8 cellular contexts compared by ENCODE assay signal in the genomic region with DNA sequence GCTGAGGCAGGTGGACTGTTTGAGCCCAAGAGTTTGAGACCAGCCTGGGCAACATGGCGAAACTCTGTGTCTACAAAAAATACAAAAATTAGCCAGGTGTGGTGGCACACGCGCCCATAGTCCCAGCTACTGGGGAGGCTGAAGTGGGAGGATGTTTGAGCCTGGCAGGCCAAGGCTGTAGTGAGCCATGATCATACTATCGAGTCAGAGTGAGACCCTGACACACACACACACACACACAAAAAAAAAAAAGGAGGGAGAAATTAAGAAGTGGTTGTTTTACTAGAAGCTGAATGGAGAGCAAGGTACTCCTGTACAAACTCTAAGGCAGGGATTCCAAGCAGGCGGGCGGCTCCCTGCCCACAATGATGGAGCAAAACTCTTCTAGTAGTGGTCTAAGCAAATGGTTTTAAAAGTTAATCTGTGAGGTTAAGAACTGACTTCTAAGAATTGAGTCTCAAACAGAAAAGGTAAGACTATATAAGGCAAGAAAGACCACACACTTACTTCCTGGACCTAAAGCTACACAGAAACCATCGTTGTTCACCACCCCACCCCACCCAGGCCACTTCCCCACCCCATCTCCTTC. TPM values are rescaled to one million over a fixed set of nuclear protein-coding genes. Genes with fewer than 3 reads are reported as not detected.
DNase-seq lines count a peak whose midpoint lies in the region; ATAC-seq and TF ChIP-seq lines count a peak whose summit lies in the region.

No MANE protein-coding gene starts in this region.

- intact Hi-C loops in left colon (cut with DNase I, micrococcal nuclease) = loop anchor here (2.0 to 10.0 kb wide), 2 partner anchors 113 to 115 kb away; no protein-coding TSS in a partner anchor
- intact Hi-C loops in posterior cingulate gyrus (cut with DNase I) = loop anchor here (5.0 kb wide), 1 partner anchor 71 kb away; no protein-coding TSS in a partner anchor

- no peaks in the 10 kb centered on the region for H3K9me3 Mint-ChIP-seq in IgD-negative memory B cell
- no peaks in the 10 kb centered on the region for H3K9me3 Mint-ChIP-seq in activated naive CD8-positive, alpha-beta T cell treated with anti-CD3 and anti-CD28 coated beads, Interleukin-2, amount 50 U/mL, for 24 hours

- no peak for DNase-seq in activated naive CD8-positive, alpha-beta T cell treated with anti-CD3 and anti-CD28 coated beads, Interleukin-2, amount 50 U/mL, for 24 hours
- peak; percentile 54 for DNase-seq in stimulated activated naive CD4-positive, alpha-beta T cell treated with Interleukin-2 at 50 U/mL for 16 hours (lab: John Stamatoyannopoulos, UW)
- DNase-seq in HEK293T (ENCODE audit: extremely low spot score) (no peak), hippocampal formation (lab: John Stamatoyannopoulos, UW) (no peak), left colon (no peak), posterior cingulate gyrus (no peak)

- CTCF ChIA-PET in HEK293T (lab: Yijun Ruan, JAX) = interaction anchor here (0.7 kb wide), 1 partner anchor 116 kb away, joined by 3 read pairs; no protein-coding TSS in a partner anchor

- ATAC-seq in GM19372 (IDR thresholded peaks at IDR 0.05; ENCODE audit: low read depth, unreplicated experiment) (peak; percentile 24), left colon (no peak)
- ATAC-seq in activated naive CD8-positive, alpha-beta T cell treated with anti-CD3 and anti-CD28 coated beads, Interleukin-2, amount 50 U/mL, for 24 hours = peak; percentile 41

- H3K36me3 Mint-ChIP-seq in IgD-negative memory B cell = peaks cover 4% of the 10 kb centered on the region
- H3K36me3 Mint-ChIP-seq in activated naive CD8-positive, alpha-beta T cell treated with anti-CD3 and anti-CD28 coated beads, Interleukin-2, amount 50 U/mL, for 24 hours (ENCODE audit: low read depth) = peaks cover 24% of the 10 kb centered on the region

- peaks cover 31 to 47% (median 43%) of the 10 kb centered on the region in 3 donors for H3K4me1 Mint-ChIP-seq in IgD-negative memory B cell
- peaks cover 81% of the 10 kb centered on the region for H3K4me1 Mint-ChIP-seq in activated naive CD8-positive, alpha-beta T cell treated with anti-CD3 and anti-CD28 coated beads, Interleukin-2, amount 50 U/mL, for 24 hours

- peak overlapping the region; percentile 89 to 99 (median 98) for H3K4me3 Mint-ChIP-seq in IgD-negative memory B cell
- peak overlapping the region; percentile 89 for H3K4me3 Mint-ChIP-seq in activated naive CD8-positive, alpha-beta T cell treated with anti-CD3 and anti-CD28 coated beads, Interleukin-2, amount 50 U/mL, for 24 hours

- peak overlapping the region; percentile 91 to 97 (median 95) for H3K27ac Mint-ChIP-seq in IgD-negative memory B cell
- H3K27ac Mint-ChIP-seq in activated naive CD8-positive, alpha-beta T cell treated with anti-CD3 and anti-CD28 coated beads, Interleukin-2, amount 50 U/mL, for 24 hours = peak overlapping the region; percentile 97

- POLR2A ChIA-PET in HEK293T (lab: Yijun Ruan, JAX) = no interaction called here

- no peaks in the 10 kb centered on the region for H3K27me3 Mint-ChIP-seq in IgD-negative memory B cell
- H3K27me3 Mint-ChIP-seq in activated naive CD8-positive, alpha-beta T cell treated with anti-CD3 and anti-CD28 coated beads, Interleukin-2, amount 50 U/mL, for 24 hours = no peaks in the 10 kb centered on the region

TF ChIP-seq in HEK293T, 16 proteins besides CTCF, POLR2A, EP300 and RAD21:
- no peak for TF ChIP-seq LEF1 (IDR thresholded peaks at IDR 0.05; ENCODE audit: borderline replicate concordance)
- TF ChIP-seq FOXA1 (IDR thresholded peaks at IDR 0.05) = no peak
- no peak for TF ChIP-seq FOXK2 (IDR thresholded peaks at IDR 0.05)
- no peak for TF ChIP-seq PKNOX1 (IDR thresholded peaks at IDR 0.05)
- TF ChIP-seq ELF4 (IDR thresholded peaks at IDR 0.05) = no peak
- no peak for TF ChIP-seq ZNF384 (IDR thresholded peaks at IDR 0.05)
- TF ChIP-seq ARNT (IDR thresholded peaks at IDR 0.05) = no peak
- TF ChIP-seq SUZ12 (IDR thresholded peaks at IDR 0.05) = no peak
- TF ChIP-seq SP1 (IDR thresholded peaks at IDR 0.05) = no peak
- no peak for TF ChIP-seq HDGF (IDR thresholded peaks at IDR 0.05; ENCODE audit: borderline replicate concordance)
- TF ChIP-seq L3MBTL2 (conservative IDR thresholded peaks at IDR 0.05) = no peak
- TF ChIP-seq BHLHE40 (IDR thresholded peaks at IDR 0.05; ENCODE audit: borderline replicate concordance) = no peak
- TF ChIP-seq CTBP1 (IDR thresholded peaks at IDR 0.05; ENCODE audit: borderline replicate concordance) = no peak
- no peak for TF ChIP-seq TARDBP (IDR thresholded peaks at IDR 0.05)

RNA-seq across cellular contexts. Expression of gene ANKRD44, which starts 2.6 kb away (rescaled TPM):
- 91.6 TPM for polyA plus RNA-seq in IgD-negative memory B cell
- 10 to 100 TPM in 1 of 2 donors, 1 to 10 TPM in 1; 9.2 to 14.6 TPM for total RNA-seq in left colon
